ENCODE assay signal across 9 cellular contexts in genomic region chr4:152676052-152676854, GRCh38. TPM values are rescaled to one million over a fixed set of nuclear protein-coding genes. Genes with fewer than 3 reads are reported as not detected.
A peak's percentile ranks its signal among the peaks of the same experiment; 100 is the strongest.
DNase-seq lines count a peak whose midpoint lies in the region; ATAC-seq and TF ChIP-seq lines count a peak whose summit lies in the region.
"Had no signal": no experiment of that assay in that cellular context is flagged by ENCODE, and none has a peak within 500 bp of the region (broad histone marks: within the 10 kb centered on the region; RNA-seq: fewer than 3 reads in every experiment).

No MANE protein-coding gene starts in this region.

- H3K27ac Mint-ChIP-seq in MCF 10A (ENCODE audit: low read depth, unreplicated experiment) = peak overlapping the region; percentile 18
- H3K27ac Mint-ChIP-seq in T-helper 17 cell = peak overlapping the region; percentile 81
- H3K27ac Mint-ChIP-seq in type B pancreatic cell = peak overlapping the region; percentile 1

- H3K9me3 ChIP-seq in breast epithelium (no peaks in the 10 kb centered on the region), T-helper 17 cell (ENCODE audit: control insufficient read depth, low read length, poor library complexity, severe bottlenecking) (no peaks in the 10 kb centered on the region), testis (no peaks in the 10 kb centered on the region)
- H3K9me3 ChIP-seq: transverse colon had no signal

- H3K9me3 Mint-ChIP-seq in MCF 10A (ENCODE audit: unreplicated experiment) = no peaks in the 10 kb centered on the region
- H3K9me3 Mint-ChIP-seq in type B pancreatic cell = no peaks in the 10 kb centered on the region

- H3K36me3 Mint-ChIP-seq in MCF 10A (ENCODE audit: insufficient read depth, unreplicated experiment) (peaks cover 6% of the 10 kb centered on the region), T-helper 17 cell (ENCODE audit: low read depth) (peaks cover 7% of the 10 kb centered on the region), type B pancreatic cell (no peaks in the 10 kb centered on the region)

- no peak overlapping the region for H3K4me3 Mint-ChIP-seq in MCF 10A (ENCODE audit: unreplicated experiment)
- no peak overlapping the region for H3K4me3 Mint-ChIP-seq in T-helper 17 cell
- peak overlapping the region; percentile 40 for H3K4me3 Mint-ChIP-seq in type B pancreatic cell

- H3K4me1 Mint-ChIP-seq in MCF 10A (ENCODE audit: insufficient read depth, unreplicated experiment) = peaks cover 30% of the 10 kb centered on the region
- peaks cover 45% of the 10 kb centered on the region for H3K4me1 Mint-ChIP-seq in T-helper 17 cell
- H3K4me1 Mint-ChIP-seq in type B pancreatic cell (ENCODE audit: unreplicated experiment) = peaks cover 8% of the 10 kb centered on the region

- TF ChIP-seq POLR2A in breast epithelium (IDR thresholded peaks at IDR 0.05) (no peak), testis (IDR thresholded peaks at IDR 0.05) (no peak)

- H3K36me3 ChIP-seq in breast epithelium = no peaks in the 10 kb centered on the region
- no peaks in the 10 kb centered on the region for H3K36me3 ChIP-seq in testis (ENCODE audit: low read depth, missing control alignments)
- H3K36me3 ChIP-seq: transverse colon had no signal

- no TSS peak for BruUV-seq in MCF 10A (replicated peaks; lab: Mats Ljungman, UMichigan)

- 68 to 82% methylated on average over 3 of the region's 3 CpGs for WGBS in testis, 2 donors

- peak; percentile 42 for ATAC-seq in HG02588 (IDR thresholded peaks at IDR 0.05; ENCODE audit: unreplicated experiment)
- ATAC-seq in T-helper 17 cell = no peak

- H3K27me3 Mint-ChIP-seq in MCF 10A (ENCODE audit: insufficient read depth, unreplicated experiment) (no peaks in the 10 kb centered on the region), T-helper 17 cell (no peaks in the 10 kb centered on the region), type B pancreatic cell (peaks cover 16% of the 10 kb centered on the region)

- H3K27me3 ChIP-seq in breast epithelium (no peaks in the 10 kb centered on the region), testis (no peaks in the 10 kb centered on the region)
- H3K27me3 ChIP-seq: transverse colon had no signal

- POLR2A ChIA-PET in MCF 10A (lab: Yijun Ruan, JAX) = interaction anchor here (0.6 to 7.7 kb wide), 8 partner anchors 8 to 172 kb away, joined by 3 to 47 read pairs (median 6); partner anchors contain the start of genes ARFIP1, FBXW7 and TIGD4

- H3K4me3 ChIP-seq in breast epithelium = no peak overlapping the region
- H3K4me3 ChIP-seq in testis = no peak overlapping the region
- H3K4me3 ChIP-seq: transverse colon had no signal

- CTCF ChIA-PET in MCF 10A (lab: Yijun Ruan, JAX) = interaction anchor here (0.5 to 3.5 kb wide), 6 partner anchors 36 to 822 kb away, joined by 3 to 15 read pairs (median 4); no protein-coding TSS in a partner anchor

- H3K4me1 ChIP-seq in breast epithelium (no peaks in the 10 kb centered on the region), testis (no peaks in the 10 kb centered on the region)

- intact Hi-C loops in MCF 10A (cut with micrococcal nuclease) = no loop called here
- intact Hi-C loops in breast epithelium (cut with DNase I; ENCODE audit: low total_unique reads) = no loop called here
- intact Hi-C loops in testis (cut with DNase I; ENCODE audit: low total_unique reads) = no loop called here

- H3K27ac ChIP-seq in breast epithelium (no peak overlapping the region), testis (no peak overlapping the region)
- H3K27ac ChIP-seq: transverse colon had no signal

- DNase-seq in MCF 10A (ENCODE audit: unreplicated experiment) (no peak), breast epithelium (ENCODE audit: low spot score in 2 of 2) (no peak), T-helper 17 cell (no peak), type B pancreatic cell (ENCODE audit: extremely low spot score, unreplicated experiment) (no peak), NCI-H345 treated with DMSO at 0.1 percent for 48 hours (lab: John Stamatoyannopoulos, UW; ENCODE audit: unreplicated experiment) (no peak), testis (no peak), KG1 (lab: John Stamatoyannopoulos, UW) (no peak)
- DNase-seq: transverse colon had no signal

- TF ChIP-seq CTCF in MCF 10A (IDR thresholded peaks at IDR 0.05; ENCODE audit: unreplicated experiment) = no peak
- TF ChIP-seq CTCF in breast epithelium (IDR thresholded peaks at IDR 0.05) = no peak
- no peak for TF ChIP-seq CTCF in type B pancreatic cell (conservative IDR thresholded peaks at IDR 0.05)
- no peak for TF ChIP-seq CTCF in testis (IDR thresholded peaks at IDR 0.05)

RNA-seq across cellular contexts. Expression of gene TMEM154, which starts 3.5 kb away (rescaled TPM):
- total RNA-seq in MCF 10A (2022) = 37.9 and 41.5 TPM in 2 replicates
- 1 to 10 TPM; 1.3 to 7.2 (median 5.6) TPM for total RNA-seq in breast epithelium
- 10 to 100 TPM; 25.1 to 25.2 TPM for total RNA-seq in T-helper 17 cell
- total RNA-seq in type B pancreatic cell (ENCODE audit: low replicate concordance) = 11.1 and 70.9 TPM in 2 replicates
- under 1 TPM; 0.56 to 0.63 TPM for total RNA-seq in testis
- 0.57 TPM for polyA plus RNA-seq in testis (ENCODE audit: insufficient read depth, low read depth, low replicate concordance)

Comparison
In these comparisons a context has a peak if more than half of its experiments do, and no peak if none do; other contexts are left out.
1. H3K27ac Mint-ChIP-seq: peak in every context shown above with its lines; median percentile 81 in T-helper 17 cell; 18 in MCF 10A; 1 in type B pancreatic cell.